Comparison of ENCODE assay signal across 10 cellular contexts in the genomic region with DNA sequence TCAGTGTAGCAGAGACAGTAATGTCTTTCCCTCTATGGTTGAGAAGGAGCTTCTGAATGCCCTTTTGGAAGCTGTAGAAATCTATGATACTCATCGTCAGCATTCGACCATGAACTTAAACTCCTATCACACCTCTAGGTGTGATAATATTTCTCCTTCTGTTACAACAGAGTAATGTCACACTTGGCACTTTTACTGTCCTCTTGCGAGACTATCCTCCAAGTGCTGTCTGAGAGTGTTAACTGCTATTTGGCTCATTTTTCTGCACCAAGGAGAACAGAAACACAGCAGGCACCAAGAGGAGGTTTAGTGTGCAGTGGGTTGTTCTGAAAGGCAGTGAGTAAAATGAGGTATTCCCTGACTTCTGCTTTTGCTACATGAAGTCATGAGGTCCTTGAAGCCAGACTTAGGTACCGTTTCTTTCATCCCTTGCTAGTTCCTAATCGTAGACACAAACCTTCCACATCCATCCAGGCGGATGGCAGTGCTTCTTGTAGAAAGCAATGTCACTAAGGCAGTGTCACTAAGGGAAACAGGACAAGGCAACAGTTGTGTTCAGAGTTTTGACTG.
DNase-seq lines count a peak whose midpoint lies in the region; ATAC-seq lines count a peak whose summit lies in the region.
"Had no signal": no experiment of that assay in that cellular context is flagged by ENCODE, and none has a peak within 500 bp of the region (broad histone marks: within the 10 kb centered on the region; RNA-seq: fewer than 3 reads in every experiment).

No MANE protein-coding gene starts in this region.

- H3K9me3 Mint-ChIP-seq in activated CD4-positive, alpha-beta T cell treated with anti-CD3 and anti-CD28 coated beads, Interleukin-2, amount 10 ng/mL, durations not matched to agents 24 days and 14 days, result no peaks in the 10 kb centered on the region
- H3K9me3 Mint-ChIP-seq in immature natural killer cell, result no peaks in the 10 kb centered on the region

- peak; percentile 35 for ATAC-seq in GM21447 (IDR thresholded peaks at IDR 0.05; ENCODE audit: unreplicated experiment)

- H3K4me3 Mint-ChIP-seq in activated CD4-positive, alpha-beta T cell treated with anti-CD3 and anti-CD28 coated beads, Interleukin-2, amount 10 ng/mL, durations not matched to agents 24 days and 14 days, result no peak overlapping the region
- peak overlapping the region; percentile 60 to 81 (median 69) for H3K4me3 Mint-ChIP-seq in immature natural killer cell

- no peaks in the 10 kb centered on the region for H3K27me3 Mint-ChIP-seq in activated CD4-positive, alpha-beta T cell treated with anti-CD3 and anti-CD28 coated beads, Interleukin-2, amount 10 ng/mL, durations not matched to agents 24 days and 14 days
- H3K27me3 Mint-ChIP-seq in immature natural killer cell (ENCODE audit: low read depth in 3 of 3), result peaks cover 0 to 36% (median 10%) of the 10 kb centered on the region in 3 donors

- peaks cover 78% of the 10 kb centered on the region for H3K36me3 Mint-ChIP-seq in activated CD4-positive, alpha-beta T cell treated with anti-CD3 and anti-CD28 coated beads, Interleukin-2, amount 10 ng/mL, durations not matched to agents 24 days and 14 days (ENCODE audit: low read depth)
- H3K36me3 Mint-ChIP-seq in immature natural killer cell, result peaks cover 12 to 52% (median 31%) of the 10 kb centered on the region in 3 donors

- intact Hi-C loops in activated CD4-positive, alpha-beta T cell treated with anti-CD3 and anti-CD28 coated beads, Interleukin-2, amount 10 ng/mL, durations not matched to agents 24 days and 14 days (cut with micrococcal nuclease), result no loop called here

- no peak for DNase-seq in activated CD4-positive, alpha-beta T cell treated with anti-CD3 and anti-CD28 coated beads, Interleukin-2, amount 10 ng/mL, durations not matched to agents 24 days and 14 days
- DNase-seq in activated CD4-positive, alpha-beta T cell treated with anti-CD3 and anti-CD28 coated beads, Interleukin-2, amount 50 U/mL, for 48 hours, result no peak
- DNase-seq in NOMO-1 treated with DMSO at 0.1 percent for 48 hours (lab: John Stamatoyannopoulos, UW; ENCODE audit: unreplicated experiment) (peak; percentile 55), immature natural killer cell (peak; percentile 54 to 56 (median 55)), cortex of kidney (lab: John Stamatoyannopoulos, UW) (no peak), SKM-1 treated with dmso at 0.1 percent for 144 hours (lab: John Stamatoyannopoulos, UW; ENCODE audit: unreplicated experiment) (no peak)
- DNase-seq in stimulated activated CD4-positive, alpha-beta T cell treated with anti-CD3 and anti-CD28 coated beads, Interleukin-12 subunit alpha, Interleukin-12 subunit beta, amount 100 ng/mL, for 4 hours, result no peak
- DNase-seq: NCI-H510A treated with DMSO at 0.1 percent for 48 hours, nucleus accumbens had no signal

- peaks cover 82% of the 10 kb centered on the region for H3K4me1 Mint-ChIP-seq in activated CD4-positive, alpha-beta T cell treated with anti-CD3 and anti-CD28 coated beads, Interleukin-2, amount 10 ng/mL, durations not matched to agents 24 days and 14 days
- peaks cover 0 to 99% of the 10 kb centered on the region in 2 donors for H3K4me1 Mint-ChIP-seq in immature natural killer cell

- peak overlapping the region; percentile 66 for H3K27ac Mint-ChIP-seq in activated CD4-positive, alpha-beta T cell treated with anti-CD3 and anti-CD28 coated beads, Interleukin-2, amount 10 ng/mL, durations not matched to agents 24 days and 14 days
- peak overlapping the region in 4 of 6 donors; percentile 93 to 97 (median 94) for H3K27ac Mint-ChIP-seq in immature natural killer cell

Comparison
In these comparisons a context has a peak if more than half of its experiments do, and no peak if none do; other contexts are left out.
1. DNase-seq: peak in NOMO-1 treated with DMSO at 0.1 percent for 48 hours (single experiment) and immature natural killer cell (3 of 3); none in activated CD4-positive, alpha-beta T cell treated with anti-CD3 and anti-CD28 coated beads, Interleukin-2, amount 10 ng/mL, durations not matched to agents 24 days and 14 days (single experiment), activated CD4-positive, alpha-beta T cell treated with anti-CD3 and anti-CD28 coated beads, Interleukin-2, amount 50 U/mL, for 48 hours (0 of 2), stimulated activated CD4-positive, alpha-beta T cell treated with anti-CD3 and anti-CD28 coated beads, Interleukin-12 subunit alpha, Interleukin-12 subunit beta, amount 100 ng/mL, for 4 hours (single experiment), cortex of kidney (single experiment) and SKM-1 treated with dmso at 0.1 percent for 144 hours (single experiment).